In the genomic region with DNA sequence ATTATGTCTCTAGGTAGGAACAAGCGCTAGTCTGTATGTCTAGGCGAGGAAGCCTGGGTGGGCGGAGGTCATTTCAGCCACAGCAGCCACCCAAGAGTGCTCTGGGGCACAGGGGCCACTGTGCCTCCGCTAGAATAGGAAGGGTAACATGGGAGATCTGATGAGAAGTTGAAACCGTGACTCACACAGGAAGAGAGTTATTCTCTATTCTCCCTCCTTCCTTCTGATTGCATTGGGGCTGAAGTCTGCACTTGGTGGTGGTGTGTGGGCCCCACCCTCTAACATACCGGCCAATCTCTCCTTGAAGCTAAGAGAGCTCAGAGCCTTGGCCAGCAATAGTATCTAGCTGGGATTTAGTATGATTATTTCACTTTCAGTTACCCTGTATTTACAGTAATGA, we compare ENCODE assay signal across 7 cellular contexts. TPM values are rescaled to one million over a fixed set of nuclear protein-coding genes. Genes with fewer than 3 reads are reported as not detected.
A peak's percentile ranks its signal among the peaks of the same experiment; 100 is the strongest.
DNase-seq lines count a peak whose midpoint lies in the region; ATAC-seq and TF ChIP-seq lines count a peak whose summit lies in the region.

No MANE protein-coding gene starts in this region.

- ATAC-seq in GM19023 (IDR thresholded peaks at IDR 0.05; ENCODE audit: unreplicated experiment) = peak; percentile 82
- peak; percentile 88 for ATAC-seq in HG02642 (IDR thresholded peaks at IDR 0.05; ENCODE audit: poor library complexity, unreplicated experiment)
- peak; percentile 24 for ATAC-seq in left lobe of liver

- H3K27me3 ChIP-seq in dorsolateral prefrontal cortex = no peaks in the 10 kb centered on the region
- no peaks in the 10 kb centered on the region for H3K27me3 ChIP-seq in H7 (ENCODE audit: control insufficient read depth, insufficient read depth, low read length)

- H3K4me3 ChIP-seq in dorsolateral prefrontal cortex (no peak overlapping the region), H7 (ENCODE audit: insufficient read depth, low read depth, low read length) (no peak overlapping the region)

- H3K27ac ChIP-seq in dorsolateral prefrontal cortex = peak overlapping the region in 23 of 59 donors; percentile 1 to 73 (median 39)

- DNase-seq in NOMO-1 treated with DMSO at 0.1 percent for 48 hours (lab: John Stamatoyannopoulos, UW; ENCODE audit: unreplicated experiment) = peak; percentile 91
- no peak for DNase-seq in left lobe of liver (ENCODE audit: low spot score)
- DNase-seq in dorsolateral prefrontal cortex = no peak
- no peak for DNase-seq in SHP77 treated with DMSO at 0.1 percent for 48 hours (lab: John Stamatoyannopoulos, UW)
- DNase-seq in H7 = no peak

- no peaks in the 10 kb centered on the region for H3K36me3 ChIP-seq in H7 (replicated peaks; ENCODE audit: control insufficient read depth, insufficient read depth, low read length)

- intact Hi-C loops in dorsolateral prefrontal cortex (cut with DNase I) = no loop called here

- no peak for TF ChIP-seq CTCF in dorsolateral prefrontal cortex (IDR thresholded peaks at IDR 0.05 in 54 of 56, conservative IDR thresholded peaks at IDR 0.05 in 2 of 56; ENCODE audit: low read depth in 1 of 56, partially characterized antibody in 56 of 56)

RNA-seq across cellular contexts. Expression of gene GGACT, which starts 20.3 kb away (rescaled TPM):
- 9.6 TPM for total RNA-seq in left lobe of liver
- 10 to 100 TPM in 1 of 120 experiments, 1 to 10 TPM in 114, under 1 TPM in 5; 0.56 to 10.3 (median 2.8) TPM for total RNA-seq in dorsolateral prefrontal cortex
- total RNA-seq in H7 (2014; rRNA removed; shearing (Covaris generic)) = 1.4 and 3.0 TPM in 2 replicates

Comparison
In these comparisons a context has a peak if more than half of its experiments do, and no peak if none do; other contexts are left out.
1. ATAC-seq: peak in every context shown above with its lines; median percentile 88 in HG02642; 82 in GM19023; 24 in left lobe of liver.